Comparison of ENCODE assay signal across 2 cellular contexts in the genomic region with DNA sequence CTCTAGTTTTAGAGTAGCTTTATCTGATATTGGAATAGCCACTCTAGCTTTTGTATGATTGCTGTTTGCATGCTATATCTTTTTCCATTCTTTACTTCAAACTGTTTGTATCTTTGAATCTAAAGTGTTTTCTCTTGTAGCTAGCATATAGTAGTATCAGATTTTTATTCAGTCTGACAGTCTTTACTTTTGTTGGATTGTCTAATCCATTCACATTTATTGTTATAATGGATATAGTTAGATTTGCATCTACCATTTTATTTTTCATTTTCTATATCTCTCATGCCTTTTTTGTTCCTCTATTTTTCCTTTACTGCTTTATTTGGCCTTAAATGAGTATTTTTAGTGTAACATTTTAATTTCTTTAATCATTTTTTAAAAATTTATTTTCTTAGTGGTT.
A peak's percentile ranks its signal among the peaks of the same experiment; 100 is the strongest.
TF ChIP-seq lines count a peak whose summit lies in the region.

No MANE protein-coding gene starts in this region.

TF ChIP-seq in A549, 52 proteins besides CTCF, POLR2A, EP300 and RAD21:
- TF ChIP-seq ZFP36 (IDR thresholded peaks at IDR 0.05; ENCODE audit: borderline replicate concordance, partially characterized antibody), result no peak
- TF ChIP-seq MYC (IDR thresholded peaks at IDR 0.05; ENCODE audit: borderline replicate concordance, low read length), result no peak
- TF ChIP-seq, protein P1, sequence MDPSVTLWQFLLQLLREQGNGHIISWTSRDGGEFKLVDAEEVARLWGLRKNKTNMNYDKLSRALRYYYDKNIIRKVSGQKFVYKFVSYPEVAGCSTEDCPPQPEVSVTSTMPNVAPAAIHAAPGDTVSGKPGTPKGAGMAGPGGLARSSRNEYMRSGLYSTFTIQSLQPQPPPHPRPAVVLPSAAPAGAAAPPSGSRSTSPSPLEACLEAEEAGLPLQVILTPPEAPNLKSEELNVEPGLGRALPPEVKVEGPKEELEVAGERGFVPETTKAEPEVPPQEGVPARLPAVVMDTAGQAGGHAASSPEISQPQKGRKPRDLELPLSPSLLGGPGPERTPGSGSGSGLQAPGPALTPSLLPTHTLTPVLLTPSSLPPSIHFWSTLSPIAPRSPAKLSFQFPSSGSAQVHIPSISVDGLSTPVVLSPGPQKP (IDR thresholded peaks at IDR 0.05; ENCODE audit: low read depth, low read length), result no peak
- no peak for TF ChIP-seq FOXS1 (CRISPR knock-in tag; IDR thresholded peaks at IDR 0.05)
- TF ChIP-seq CBX2 (IDR thresholded peaks at IDR 0.05; ENCODE audit: borderline replicate concordance, low read depth), result no peak
- TF ChIP-seq TP53 (CRISPR knock-in tag; IDR thresholded peaks at IDR 0.05), result no peak
- TF ChIP-seq NFE2L2 (conservative IDR thresholded peaks at IDR 0.05; ENCODE audit: low read length), result no peak
- no peak for TF ChIP-seq HOXA7 (CRISPR knock-in tag; IDR thresholded peaks at IDR 0.05)
- TF ChIP-seq, protein P2, sequence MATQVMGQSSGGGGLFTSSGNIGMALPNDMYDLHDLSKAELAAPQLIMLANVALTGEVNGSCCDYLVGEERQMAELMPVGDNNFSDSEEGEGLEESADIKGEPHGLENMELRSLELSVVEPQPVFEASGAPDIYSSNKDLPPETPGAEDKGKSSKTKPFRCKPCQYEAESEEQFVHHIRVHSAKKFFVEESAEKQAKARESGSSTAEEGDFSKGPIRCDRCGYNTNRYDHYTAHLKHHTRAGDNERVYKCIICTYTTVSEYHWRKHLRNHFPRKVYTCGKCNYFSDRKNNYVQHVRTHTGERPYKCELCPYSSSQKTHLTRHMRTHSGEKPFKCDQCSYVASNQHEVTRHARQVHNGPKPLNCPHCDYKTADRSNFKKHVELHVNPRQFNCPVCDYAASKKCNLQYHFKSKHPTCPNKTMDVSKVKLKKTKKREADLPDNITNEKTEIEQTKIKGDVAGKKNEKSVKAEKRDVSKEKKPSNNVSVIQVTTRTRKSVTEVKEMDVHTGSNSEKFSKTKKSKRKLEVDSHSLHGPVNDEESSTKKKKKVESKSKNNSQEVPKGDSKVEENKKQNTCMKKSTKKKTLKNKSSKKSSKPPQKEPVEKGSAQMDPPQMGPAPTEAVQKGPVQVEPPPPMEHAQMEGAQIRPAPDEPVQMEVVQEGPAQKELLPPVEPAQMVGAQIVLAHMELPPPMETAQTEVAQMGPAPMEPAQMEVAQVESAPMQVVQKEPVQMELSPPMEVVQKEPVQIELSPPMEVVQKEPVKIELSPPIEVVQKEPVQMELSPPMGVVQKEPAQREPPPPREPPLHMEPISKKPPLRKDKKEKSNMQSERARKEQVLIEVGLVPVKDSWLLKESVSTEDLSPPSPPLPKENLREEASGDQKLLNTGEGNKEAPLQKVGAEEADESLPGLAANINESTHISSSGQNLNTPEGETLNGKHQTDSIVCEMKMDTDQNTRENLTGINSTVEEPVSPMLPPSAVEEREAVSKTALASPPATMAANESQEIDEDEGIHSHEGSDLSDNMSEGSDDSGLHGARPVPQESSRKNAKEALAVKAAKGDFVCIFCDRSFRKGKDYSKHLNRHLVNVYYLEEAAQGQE (IDR thresholded peaks at IDR 0.05), result no peak
- no peak for TF ChIP-seq NR3C1 (IDR thresholded peaks at IDR 0.05)
- TF ChIP-seq JUN (IDR thresholded peaks at IDR 0.05), result no peak
- TF ChIP-seq MAZ (IDR thresholded peaks at IDR 0.05; ENCODE audit: borderline replicate concordance, low read depth, low read length), result no peak
- TF ChIP-seq ZC3H11A (IDR thresholded peaks at IDR 0.05), result no peak
- no peak for TF ChIP-seq CBX8 (IDR thresholded peaks at IDR 0.05)
TF ChIP-seq in A549: peak in this region for 0.

TF ChIP-seq in K562, 482 proteins besides CTCF, POLR2A, EP300 and RAD21:
- peak; percentile 96 for TF ChIP-seq ZNF507 (tag; conservative IDR thresholded peaks at IDR 0.05)
- TF ChIP-seq ZNF354B (CRISPR knock-in tag; IDR thresholded peaks at IDR 0.05), result peak; percentile 74; the same call in 1 of the 2 replicates
- TF ChIP-seq RB1 (IDR thresholded peaks at IDR 0.05; ENCODE audit: low read depth), result no peak
TF ChIP-seq in K562: peak in this region for 2.
